Comparison of ENCODE assay signal across 8 cellular contexts in the genomic region with DNA sequence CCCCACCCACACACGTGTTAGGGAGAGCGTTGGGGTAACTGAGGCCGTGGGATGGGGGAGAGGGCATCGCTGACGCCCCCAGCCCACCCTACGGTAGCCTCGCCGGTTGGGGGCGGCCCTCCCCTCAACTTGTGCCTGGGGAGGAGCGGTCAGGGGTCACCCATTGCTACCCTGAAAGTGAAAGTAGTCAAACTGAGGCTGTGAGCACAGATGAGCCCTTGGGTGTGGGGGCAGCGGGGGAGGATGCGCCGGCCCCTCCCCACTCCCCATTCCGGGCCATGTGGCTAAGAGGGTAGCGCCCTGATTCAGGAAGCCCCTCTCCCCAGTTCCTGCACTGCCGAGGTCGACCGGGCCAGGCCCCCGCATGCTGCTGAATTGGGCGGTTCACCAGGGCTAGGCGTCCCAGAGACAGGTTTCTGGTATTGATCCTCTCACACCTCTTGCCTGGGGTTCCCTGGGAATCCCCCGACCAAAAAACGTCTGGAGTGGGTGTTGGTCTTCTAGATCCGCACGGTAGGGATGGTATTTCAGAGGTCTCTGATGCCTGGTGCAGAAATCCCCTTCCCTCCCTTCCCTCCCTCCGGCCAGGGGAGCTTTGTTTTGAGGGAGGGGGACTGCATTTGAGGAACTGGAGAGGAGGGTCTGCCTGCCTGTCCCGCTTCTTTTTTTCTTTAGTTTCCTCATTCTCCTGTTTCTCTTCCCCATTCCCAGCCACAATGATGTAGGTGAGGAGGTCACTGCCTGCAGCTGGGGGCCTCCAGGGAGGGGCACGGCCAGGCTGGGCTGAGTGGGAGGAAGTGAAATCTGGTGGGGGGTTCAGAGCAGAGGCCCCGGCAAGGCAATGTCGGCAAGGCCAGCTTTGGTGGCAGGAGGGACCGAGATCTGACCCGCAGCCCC. TPM values are rescaled to one million over a fixed set of nuclear protein-coding genes. Genes with fewer than 3 reads are reported as not detected.
DNase-seq lines count a peak whose midpoint lies in the region; ATAC-seq, FAIRE-seq and TF ChIP-seq lines count a peak whose summit lies in the region.

No MANE protein-coding gene starts in this region.

- H3K4me1 Mint-ChIP-seq in T-helper 2 cell treated with Interferon-gamma antibody and Interleukin-4, amounts not matched to agents 5 μg/mL and 100 μg/mL, for 36 hours (ENCODE audit: low read depth) = peaks cover 51% of the 10 kb centered on the region
- peaks cover 16% of the 10 kb centered on the region for H3K4me1 Mint-ChIP-seq in mesothelial cell of epicardium

- peaks cover 2% of the 10 kb centered on the region for H3K27me3 Mint-ChIP-seq in T-helper 2 cell treated with Interferon-gamma antibody and Interleukin-4, amounts not matched to agents 5 μg/mL and 100 μg/mL, for 36 hours (ENCODE audit: low read depth)
- H3K27me3 Mint-ChIP-seq in mesothelial cell of epicardium (ENCODE audit: low read depth) = peaks cover 34% of the 10 kb centered on the region

- no peaks in the 10 kb centered on the region for H3K9me3 Mint-ChIP-seq in T-helper 2 cell treated with Interferon-gamma antibody and Interleukin-4, amounts not matched to agents 5 μg/mL and 100 μg/mL, for 36 hours
- no peaks in the 10 kb centered on the region for H3K9me3 Mint-ChIP-seq in mesothelial cell of epicardium

- no peak for ATAC-seq in GM21360 (IDR thresholded peaks at IDR 0.05; ENCODE audit: unreplicated experiment)

- peak overlapping the region; percentile 87 for H3K4me3 Mint-ChIP-seq in T-helper 2 cell treated with Interferon-gamma antibody and Interleukin-4, amounts not matched to agents 5 μg/mL and 100 μg/mL, for 36 hours
- peak overlapping the region; percentile 70 for H3K4me3 Mint-ChIP-seq in mesothelial cell of epicardium

- peaks cover 14% of the 10 kb centered on the region for H3K36me3 Mint-ChIP-seq in T-helper 2 cell treated with Interferon-gamma antibody and Interleukin-4, amounts not matched to agents 5 μg/mL and 100 μg/mL, for 36 hours (ENCODE audit: low read depth)
- H3K36me3 Mint-ChIP-seq in mesothelial cell of epicardium = no peaks in the 10 kb centered on the region

- H3K4me3 ChIP-seq in choroid plexus epithelial cell (ENCODE audit: low read depth, low read length) = peak overlapping the region; percentile 91

- DNase-seq in H54 (ENCODE audit: insufficient read length, low spot score) = no peak
- DNase-seq in T-helper 2 cell treated with Interferon-gamma antibody and Interleukin-4, amounts not matched to agents 5 μg/mL and 100 μg/mL, for 36 hours (ENCODE audit: low spot score) = peak; percentile 77
- no peak for DNase-seq in choroid plexus epithelial cell (ENCODE audit: low read depth)
- no peak for DNase-seq in mesothelial cell of epicardium (ENCODE audit: low spot score in 2 of 2, unreplicated experiment in 2 of 2)
- peak in 25 of 49 donors; percentile 10 to 64 (median 34) for DNase-seq in substantia nigra (lab: John Stamatoyannopoulos, UW)
- no peak for DNase-seq in NCI-H510A (lab: John Stamatoyannopoulos, UW)
- no peak for DNase-seq in SHP77 (lab: John Stamatoyannopoulos, UW)

- H3K27ac ChIP-seq in substantia nigra (ENCODE audit: low read depth, low read length, poor library complexity, severe bottlenecking) = peak overlapping the region; percentile 80

- peak overlapping the region; percentile 83 for H3K27ac Mint-ChIP-seq in T-helper 2 cell treated with Interferon-gamma antibody and Interleukin-4, amounts not matched to agents 5 μg/mL and 100 μg/mL, for 36 hours
- H3K27ac Mint-ChIP-seq in mesothelial cell of epicardium = peak overlapping the region; percentile 56

- TF ChIP-seq POLR2A in H54 (IDR thresholded peaks at IDR 0.05; ENCODE audit: low read depth, low read length) = 0 out of 2 replicates have a peak, but pooled peaks have one; percentile 5

- FAIRE-seq in H54 (lab: Jason Lieb, UNC) = no peak

- no peak for TF ChIP-seq CTCF in choroid plexus epithelial cell (conservative IDR thresholded peaks at IDR 0.05; ENCODE audit: low read depth, low read length)
- TF ChIP-seq CTCF in mesothelial cell of epicardium (IDR thresholded peaks at IDR 0.05; ENCODE audit: unreplicated experiment) = no peak

RNA-seq across cellular contexts. Expression of a gene that starts 1.0 kb away (rescaled TPM):
- 1.6 to 2.1 TPM (median 1.7 TPM) in 3 replicates for total RNA-seq in mesothelial cell of epicardium

RNA-seq across cellular contexts. Expression of a gene that starts 37.8 kb away (rescaled TPM):
- total RNA-seq in mesothelial cell of epicardium = 13.8 to 18.2 TPM (median 16.1 TPM) in 3 replicates

Comparison
In these comparisons a context has a peak if more than half of its experiments do, and no peak if none do; other contexts are left out.
1. DNase-seq: peak in T-helper 2 cell treated with Interferon-gamma antibody and Interleukin-4, amounts not matched to agents 5 μg/mL and 100 μg/mL, for 36 hours (single experiment) and substantia nigra (25 of 49); none in H54 (single experiment), choroid plexus epithelial cell (single experiment), mesothelial cell of epicardium (0 of 2), NCI-H510A (single experiment) and SHP77 (0 of 2).